ENCODE assay signal across 8 cellular contexts in genomic region chr11:63536669-63537292, GRCh38. TPM values are rescaled to one million over a fixed set of nuclear protein-coding genes. Genes with fewer than 3 reads are reported as not detected.
DNase-seq lines count a peak whose midpoint lies in the region; ATAC-seq and TF ChIP-seq lines count a peak whose summit lies in the region.

TSS of gene PLAAT4 (plus strand) at chr11:63536808. CDS start at chr11:63536869, 61 bp downstream.

- POLR2A ChIA-PET in CD8-positive, alpha-beta memory T cell (lab: Charles Lee): interaction anchor here (0.5 to 3.0 kb wide), 9 partner anchors 15 to 655 kb away, joined by 3 to 38 read pairs (median 3); partner anchors contain the start of genes ATL3 and PLAAT2

- TF ChIP-seq EP300 in tibial nerve (IDR thresholded peaks at IDR 0.05): peak in 1 of 2 donors; percentile 56

- H3K4me1 ChIP-seq in CD8-positive, alpha-beta memory T cell (ENCODE audit: insufficient read depth, low read length): peaks cover 82% of the 10 kb centered on the region
- no peaks in the 10 kb centered on the region for H3K4me1 ChIP-seq in endocrine pancreas (ENCODE audit: control insufficient read depth, insufficient read depth, low read length)
- H3K4me1 ChIP-seq in tibial nerve: peaks cover 0 to 56% (median 32%) of the 10 kb centered on the region in 4 donors

- TF ChIP-seq CTCF in VCaP (conservative IDR thresholded peaks at IDR 0.05) (no peak), tibial nerve (IDR thresholded peaks at IDR 0.05) (no peak)

- ATAC-seq in HG03097 (IDR thresholded peaks at IDR 0.05; ENCODE audit: low FRiP score, unreplicated experiment) (peak; percentile 37), GM21786 (IDR thresholded peaks at IDR 0.05; ENCODE audit: unreplicated experiment) (no peak), HG02623 (IDR thresholded peaks at IDR 0.05; ENCODE audit: unreplicated experiment) (no peak)

- peaks cover 85 to 95% (median 92%) of the 10 kb centered on the region in 3 donors for H3K4me1 Mint-ChIP-seq in CD8-positive, alpha-beta memory T cell

- no peaks in the 10 kb centered on the region for H3K27me3 ChIP-seq in CD8-positive, alpha-beta memory T cell (ENCODE audit: insufficient read depth, low read length, poor library complexity, severe bottlenecking)
- H3K27me3 ChIP-seq in endocrine pancreas (ENCODE audit: control insufficient read depth, insufficient read depth, low read length) (no peaks in the 10 kb centered on the region), tibial nerve (no peaks in the 10 kb centered on the region)

- CTCF ChIA-PET in CD8-positive, alpha-beta memory T cell (lab: Charles Lee): interaction anchor here (0.7 to 4.0 kb wide), 6 partner anchors 14 to 99 kb away, joined by 3 to 37 read pairs (median 9); no protein-coding TSS in a partner anchor

- peak within 1 kb of the TSS; percentile 91 to 99 (median 98) for H3K4me3 Mint-ChIP-seq in CD8-positive, alpha-beta memory T cell

- no peaks in the 10 kb centered on the region for H3K36me3 ChIP-seq in CD8-positive, alpha-beta memory T cell (ENCODE audit: insufficient read depth, low read length)
- H3K36me3 ChIP-seq in endocrine pancreas (ENCODE audit: control insufficient read depth, insufficient read depth, low read length) (no peaks in the 10 kb centered on the region), tibial nerve (no peaks in the 10 kb centered on the region)

- peak within 1 kb of the TSS; percentile 78 for H3K4me3 ChIP-seq in CD8-positive, alpha-beta memory T cell (ENCODE audit: low read length)
- H3K4me3 ChIP-seq in endocrine pancreas (ENCODE audit: control insufficient read depth, insufficient read depth, low read length) (peak within 1 kb of the TSS; percentile 64), tibial nerve (peak within 1 kb of the TSS; percentile 37 to 58 (median 51))

- peaks cover 0 to 3% of the 10 kb centered on the region in 2 donors for H3K27me3 Mint-ChIP-seq in CD8-positive, alpha-beta memory T cell

- 15 to 19% methylated on average over 10 of the region's 10 CpGs for WGBS in tibial nerve, 2 donors

- TF ChIP-seq POLR2A in tibial nerve (IDR thresholded peaks at IDR 0.05): no peak

- peak within 1 kb of the TSS; percentile 69 for H3K27ac ChIP-seq in CD8-positive, alpha-beta memory T cell (ENCODE audit: low read depth, low read length)
- H3K27ac ChIP-seq in VCaP (peak within 1 kb of the TSS; percentile 96), tibial nerve (peak within 1 kb of the TSS; percentile 64 to 96 (median 86))

- no peaks in the 10 kb centered on the region for H3K9me3 Mint-ChIP-seq in CD8-positive, alpha-beta memory T cell

- peak within 1 kb of the TSS; percentile 90 to 100 (median 98) for H3K27ac Mint-ChIP-seq in CD8-positive, alpha-beta memory T cell

- H3K9me3 ChIP-seq in CD8-positive, alpha-beta memory T cell (ENCODE audit: low read length): no peaks in the 10 kb centered on the region
- H3K9me3 ChIP-seq in endocrine pancreas (ENCODE audit: control insufficient read depth, low read length) (no peaks in the 10 kb centered on the region), tibial nerve (no peaks in the 10 kb centered on the region)

- peak in 4 of 5 donors; percentile 31 to 57 (median 54) for DNase-seq in CD8-positive, alpha-beta memory T cell
- DNase-seq in mucosa of gallbladder (ENCODE audit: low spot score) (peak; percentile 39), tibial nerve (ENCODE audit: low spot score in 2 of 2) (peak in 1 of 2 donors; percentile 33)

- H3K36me3 Mint-ChIP-seq in CD8-positive, alpha-beta memory T cell: peaks cover 0 to 43% (median 6%) of the 10 kb centered on the region in 3 donors

- H3K9ac ChIP-seq in endocrine pancreas (ENCODE audit: control insufficient read depth, insufficient read depth, low read length): peak within 1 kb of the TSS; percentile 27

RNA-seq across cellular contexts. Expression of gene PLAAT4, which starts in this region (rescaled TPM):
- total RNA-seq in CD8-positive, alpha-beta memory T cell: 10 to 100 TPM; 20.5 to 21.8 TPM
- 612 TPM for polyA plus RNA-seq in CD8-positive, alpha-beta memory T cell
- total RNA-seq in mucosa of gallbladder: 87.0 TPM
- total RNA-seq in tibial nerve: 10 to 100 TPM in 3 of 4 donors, 1 to 10 TPM in 1; 6.3 to 43.7 (median 23.0) TPM
